In the genomic region with DNA sequence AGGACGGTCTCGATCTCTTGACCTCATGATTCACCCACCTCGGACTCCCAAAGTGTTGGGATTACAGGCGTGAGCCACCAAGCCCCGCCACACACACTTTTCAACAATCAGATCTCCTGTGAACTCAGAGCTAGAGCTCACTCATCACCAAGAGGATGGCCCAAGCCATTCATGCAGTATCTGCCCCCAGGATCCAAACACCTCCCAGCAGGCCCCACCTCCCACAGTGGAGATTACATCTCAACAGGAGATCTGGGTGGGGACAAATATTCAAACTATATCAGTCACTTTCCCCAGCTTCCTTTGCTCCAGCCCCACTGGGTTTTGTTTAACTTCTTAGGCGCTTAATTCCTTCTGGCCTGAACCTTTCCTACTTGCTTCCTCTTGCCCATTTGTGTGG, we compare ENCODE assay signal across 24 cellular contexts. TPM values are rescaled to one million over a fixed set of nuclear protein-coding genes. Genes with fewer than 3 reads are reported as not detected.
DNase-seq lines count a peak whose midpoint lies in the region; ATAC-seq and TF ChIP-seq lines count a peak whose summit lies in the region.
"Had no signal": no experiment of that assay in that cellular context is flagged by ENCODE, and none has a peak within 500 bp of the region (broad histone marks: within the 10 kb centered on the region; RNA-seq: fewer than 3 reads in every experiment).

No MANE protein-coding gene starts in this region.

- peaks cover 26% of the 10 kb centered on the region for H3K36me3 ChIP-seq in DOHH2 (ENCODE audit: control insufficient read depth, low read length)
- H3K36me3 ChIP-seq in HEK293 (ENCODE audit: control insufficient read depth in 2 of 2, insufficient read depth in 1 of 2, low read length in 2 of 2), result no peaks in the 10 kb centered on the region
- H3K36me3 ChIP-seq: SJSA1 had no signal

- DNase-seq in T-helper 17 cell (no peak), naive B cell (no peak), iPS-NIHi11 (ENCODE audit: low spot score) (no peak), hypothalamus (lab: John Stamatoyannopoulos, UW) (no peak), NCI-H345 treated with DMSO at 0.1 percent for 48 hours (lab: John Stamatoyannopoulos, UW; ENCODE audit: unreplicated experiment) (no peak)
- DNase-seq: Calu3, GOT3, HCEC 1CT, IMR-90, KG1, MM.1S, NCI-H1694 treated with DMSO at 0.1 percent for 48 hours, NCI-H2081, NCI-H2171, NCI-H446, NCI-H524 treated with DMSO at 0.1 percent for 48 hours, NCI-H774, PC-9, T-helper 1 cell had no signal

- H4K20me1 ChIP-seq in DOHH2 (ENCODE audit: control insufficient read depth, insufficient read depth, low read depth, low read length), result no peaks in the 10 kb centered on the region

- POLR2A ChIA-PET in HEK293 (lab: Yijun Ruan, JAX), result no interaction called here

- H3K4me1 Mint-ChIP-seq in T-helper 17 cell (peaks cover 20% of the 10 kb centered on the region), naive B cell (peaks cover 65 to 89% (median 82%) of the 10 kb centered on the region in 3 donors)

- CTCF ChIA-PET in HEK293 (lab: Yijun Ruan, JAX), result no interaction called here

- H3K9me3 Mint-ChIP-seq in naive B cell, result peaks cover 0 to 9% (median 4%) of the 10 kb centered on the region in 7 donors

- H3K27ac Mint-ChIP-seq in T-helper 17 cell (peak overlapping the region; percentile 72), naive B cell (peak overlapping the region in 5 of 6 donors; percentile 29 to 93 (median 75))

- H3K36me3 Mint-ChIP-seq in T-helper 17 cell (ENCODE audit: low read depth), result no peaks in the 10 kb centered on the region
- peaks cover 0 to 5% of the 10 kb centered on the region in 2 donors for H3K36me3 Mint-ChIP-seq in naive B cell

- H3K79me2 ChIP-seq in DOHH2 (ENCODE audit: control insufficient read depth, low read length), result no peaks in the 10 kb centered on the region

- H3K4me2 ChIP-seq in DOHH2 (ENCODE audit: low read length), result peak overlapping the region; percentile 91
- H3K4me2 ChIP-seq: PC-9 had no signal

- H3K9me2 ChIP-seq in DOHH2 (replicated peaks; ENCODE audit: control insufficient read depth, low read length), result no peaks in the 10 kb centered on the region

- H3K9me3 ChIP-seq in DOHH2 (ENCODE audit: control insufficient read depth, insufficient read depth, low read length), result peaks cover 3% of the 10 kb centered on the region; the same call in 1 of the 2 replicates
- no peaks in the 10 kb centered on the region for H3K9me3 ChIP-seq in HEK293 (ENCODE audit: control insufficient read depth, insufficient read depth, low read depth, low read length)
- no peaks in the 10 kb centered on the region for H3K9me3 ChIP-seq in T-helper 17 cell (ENCODE audit: control insufficient read depth, low read length, poor library complexity, severe bottlenecking)
- H3K9me3 ChIP-seq: SJSA1 had no signal

- no peak for ATAC-seq in T-helper 17 cell
- no peak for ATAC-seq in naive B cell (ENCODE audit: low read depth in 2 of 2)

- H3K4me3 Mint-ChIP-seq in T-helper 17 cell, result no peak overlapping the region
- H3K4me3 Mint-ChIP-seq in naive B cell, result peak overlapping the region in 3 of 8 donors; percentile 12 to 29 (median 21)

- H3K27ac ChIP-seq in DOHH2 (ENCODE audit: low read depth, low read length) (peak overlapping the region; percentile 100), HEK293 (ENCODE audit: extremely low read depth, low read depth, low read length) (no peak overlapping the region)
- H3K27ac ChIP-seq: C4-2B, PC-9, SJSA1 had no signal

- peaks cover 100% of the 10 kb centered on the region for H3K4me1 ChIP-seq in DOHH2 (ENCODE audit: control insufficient read depth, low read length)
- H3K4me1 ChIP-seq in HEK293 (ENCODE audit: control insufficient read depth, insufficient read depth, low read length), result peaks cover 3% of the 10 kb centered on the region; the same call in 1 of the 2 replicates
- H3K4me1 ChIP-seq: SJSA1 had no signal

- H3K27me3 Mint-ChIP-seq in T-helper 17 cell (no peaks in the 10 kb centered on the region), naive B cell (no peaks in the 10 kb centered on the region)
- H3K27me3 Mint-ChIP-seq: B cell had no signal

- H3F3A ChIP-seq in DOHH2 (ENCODE audit: control insufficient read depth, insufficient read depth), result peaks cover 58% of the 10 kb centered on the region

- no peak for TF ChIP-seq CTCF in DOHH2 (IDR thresholded peaks at IDR 0.05; ENCODE audit: low read depth, low read length, poor library complexity, severe bottlenecking)
- TF ChIP-seq CTCF in HEK293 (tag by site-specific recombination; IDR thresholded peaks at IDR 0.05), result no peak

- H3K27me3 ChIP-seq in DOHH2 (ENCODE audit: control insufficient read depth, low read length), result no peaks in the 10 kb centered on the region
- H3K27me3 ChIP-seq: SJSA1 had no signal

- H3K4me3 ChIP-seq in DOHH2 (ENCODE audit: low read length) (peak overlapping the region; percentile 62), HEK293 (ENCODE audit: low read depth, low read length) (no peak overlapping the region)
- H3K4me3 ChIP-seq: PC-9, SJSA1 had no signal

TF ChIP-seq in HEK293, 187 proteins besides CTCF, POLR2A, EP300 and RAD21:
- TF ChIP-seq GLIS1 (tag by site-specific recombination; IDR thresholded peaks at IDR 0.05) (peak; percentile 53), ZIC2 (tag by site-specific recombination; IDR thresholded peaks at IDR 0.05) (peak; percentile 75), ZNF335 (tag by site-specific recombination; conservative IDR thresholded peaks at IDR 0.05) (no peak), ZNF660 (tag by site-specific recombination; IDR thresholded peaks at IDR 0.05) (no peak), ZBTB8A (tag by site-specific recombination; IDR thresholded peaks at IDR 0.05) (no peak)

RNA-seq across cellular contexts. Expression of a gene that starts 26.3 kb away (rescaled TPM):
- 100 to 1,000 TPM; 273 to 331 TPM for total RNA-seq in T-helper 17 cell
- polyA plus RNA-seq in naive B cell (ENCODE audit: low read depth in 6 of 6), result 100 to 1,000 TPM in 1 of 6 donors, 10 to 100 TPM in 5; 61.7 to 102 (median 83.8) TPM
